ENCODE assay signal across 14 cellular contexts in the genomic region with DNA sequence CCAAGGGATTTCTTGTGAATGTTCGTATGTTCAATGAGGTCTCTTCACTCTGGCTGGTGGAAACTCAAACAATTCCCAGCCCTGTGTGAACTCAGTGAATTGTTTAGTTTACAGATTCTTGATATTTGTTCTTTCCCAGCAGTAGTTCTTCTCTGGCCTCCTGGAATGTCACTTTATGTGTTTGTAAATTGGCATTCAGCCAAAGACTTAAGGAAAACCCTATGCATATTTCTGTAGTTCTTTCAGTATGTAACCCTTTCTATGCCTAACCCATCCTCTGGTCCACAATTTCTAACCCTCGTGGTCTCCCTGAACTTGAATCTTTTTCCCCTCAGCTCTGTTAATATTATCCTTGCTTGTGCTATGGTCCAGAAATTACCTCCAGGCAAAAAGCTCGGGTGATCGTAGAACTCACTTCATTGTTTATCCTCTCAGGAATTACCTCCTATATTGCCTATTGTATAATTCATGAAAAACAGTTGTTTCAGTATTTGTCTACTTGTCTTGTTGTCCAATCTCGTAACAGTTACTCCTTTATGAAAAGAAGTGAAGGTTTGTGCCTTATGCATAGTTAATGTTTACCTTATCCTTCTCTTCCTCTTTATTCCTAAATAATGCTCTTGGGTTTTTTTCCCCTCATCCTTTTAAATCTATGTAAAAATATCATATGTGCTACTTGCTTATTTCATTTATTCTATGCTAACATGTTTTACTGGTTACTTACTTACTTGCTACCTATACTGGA. TPM values are rescaled to one million over a fixed set of nuclear protein-coding genes. Genes with fewer than 3 reads are reported as not detected.
DNase-seq lines count a peak whose midpoint lies in the region; ATAC-seq and TF ChIP-seq lines count a peak whose summit lies in the region.
"Had no signal": no experiment of that assay in that cellular context is flagged by ENCODE, and none has a peak within 500 bp of the region (broad histone marks: within the 10 kb centered on the region; RNA-seq: fewer than 3 reads in every experiment).

No MANE protein-coding gene starts in this region.

- no peak overlapping the region for H3K23ac ChIP-seq in trophoblast cell (ENCODE audit: low read length)

- H3K4me2 ChIP-seq in trophoblast cell (ENCODE audit: low read length), result no peak overlapping the region

- intact Hi-C loops in posterior cingulate gyrus (cut with DNase I), result no loop called here

- H3K36me3 ChIP-seq in HAP-1 (replicated peaks), result no peaks in the 10 kb centered on the region
- H3K36me3 ChIP-seq in RWPE2 (ENCODE audit: low read depth), result no peaks in the 10 kb centered on the region
- no peaks in the 10 kb centered on the region for H3K36me3 ChIP-seq in trophoblast cell (ENCODE audit: control insufficient read depth in 1 of 2, insufficient read depth in 2 of 2, low read length in 2 of 2)
- H3K36me3 ChIP-seq: adrenal gland, thoracic aorta had no signal

- WGBS in trophoblast cell (ENCODE audit: extremely low coverage, insufficient coverage, insufficient read length), result no CpG with 5 or more reads among the region's 5 CpGs

- H3K27me3 ChIP-seq in HAP-1 (ENCODE audit: low read depth) (no peaks in the 10 kb centered on the region), RWPE2 (ENCODE audit: insufficient read depth, poor library complexity, severe bottlenecking) (no peaks in the 10 kb centered on the region), trophoblast cell (ENCODE audit: insufficient read depth, low read length) (no peaks in the 10 kb centered on the region)
- H3K27me3 ChIP-seq: adrenal gland had no signal

- H3K4me1 ChIP-seq in HAP-1, result peaks cover 19% of the 10 kb centered on the region
- peaks cover 14% of the 10 kb centered on the region for H3K4me1 ChIP-seq in RWPE2 (ENCODE audit: insufficient read depth, poor library complexity, severe bottlenecking)
- peaks cover 0 to 2% of the 10 kb centered on the region in 2 experiments for H3K4me1 ChIP-seq in trophoblast cell (ENCODE audit: control insufficient read depth in 1 of 2, insufficient read depth in 2 of 2, low read length in 2 of 2)
- H3K4me1 ChIP-seq: adrenal gland had no signal

- no peak overlapping the region for H3K14ac ChIP-seq in trophoblast cell (ENCODE audit: low read length)

- H2BK5ac ChIP-seq in trophoblast cell (ENCODE audit: low read depth, low read length, poor library complexity), result no peak overlapping the region

- no peaks in the 10 kb centered on the region for H3K79me1 ChIP-seq in trophoblast cell (ENCODE audit: low read length)

- H4K91ac ChIP-seq in trophoblast cell (ENCODE audit: low read depth, low read length), result no peak overlapping the region

- TF ChIP-seq CTCF in RWPE2 (IDR thresholded peaks at IDR 0.05; ENCODE audit: poor library complexity, severe bottlenecking) (no peak), fibroblast of mammary gland (conservative IDR thresholded peaks at IDR 0.05; ENCODE audit: control insufficient read depth, insufficient read depth, low read depth, low read length) (no peak)

- DNase-seq in HAP-1 (ENCODE audit: low spot score in 2 of 2) (peak; percentile 50 to 91), RWPE2 (ENCODE audit: low spot score) (no peak), fibroblast of mammary gland (ENCODE audit: low read depth) (peak; percentile 6), trophoblast cell (peak in 1 of 2 donors; percentile 39), posterior cingulate gyrus (no peak), cerebellum (ENCODE audit: low spot score) (no peak), NCI-H2171 treated with DMSO at 0.1 percent for 48 hours (lab: John Stamatoyannopoulos, UW) (no peak)
- no peak for DNase-seq in activated effector memory CD4-positive, alpha-beta T cell treated with Interleukin-2 at 50 U/mL for 16 hours
- DNase-seq: adrenal gland, NCI-H1694, T1000 had no signal

- H4K12ac ChIP-seq in trophoblast cell (ENCODE audit: low read depth, low read length), result no peak overlapping the region

- H2BK12ac ChIP-seq in trophoblast cell (ENCODE audit: low read length), result no peak overlapping the region

- H3K9me3 ChIP-seq in HAP-1 (no peaks in the 10 kb centered on the region), RWPE2 (ENCODE audit: severe bottlenecking) (peaks cover 3% of the 10 kb centered on the region), trophoblast cell (ENCODE audit: insufficient read depth, low read depth, low read length) (no peaks in the 10 kb centered on the region)
- H3K9me3 ChIP-seq: adrenal gland, thoracic aorta had no signal

- H2BK120ac ChIP-seq in trophoblast cell (ENCODE audit: insufficient read depth, low read length, poor library complexity), result no peak overlapping the region

- H3K4me3 ChIP-seq in HAP-1, result no peak overlapping the region
- no peak overlapping the region for H3K4me3 ChIP-seq in RWPE2 (ENCODE audit: severe bottlenecking)
- H3K4me3 ChIP-seq in fibroblast of mammary gland (ENCODE audit: control insufficient read depth, low read depth, low read length), result no peak overlapping the region
- H3K4me3 ChIP-seq in trophoblast cell (ENCODE audit: low read depth, low read length), result no peak overlapping the region
- H3K4me3 ChIP-seq: adrenal gland, thoracic aorta had no signal

- H2AK5ac ChIP-seq in trophoblast cell (ENCODE audit: low read length), result no peak overlapping the region

- H3K79me2 ChIP-seq in trophoblast cell (ENCODE audit: control insufficient read depth, insufficient read depth, low read length, poor library complexity), result no peaks in the 10 kb centered on the region

- no peak overlapping the region for H3K4ac ChIP-seq in trophoblast cell (ENCODE audit: low read depth, low read length)

- H3K9ac ChIP-seq in trophoblast cell (ENCODE audit: low read length), result no peak overlapping the region

- no peak overlapping the region for H2AFZ ChIP-seq in trophoblast cell (ENCODE audit: insufficient read depth, low read length, poor library complexity)

- ATAC-seq in RWPE2 (ENCODE audit: low read depth), result peak; percentile 63
- ATAC-seq: esophagus mucosa had no signal

- H3K27ac ChIP-seq in RWPE2 (ENCODE audit: poor library complexity, severe bottlenecking) (no peak overlapping the region), trophoblast cell (ENCODE audit: low read depth, low read length) (peak overlapping the region; percentile 47)
- H3K27ac ChIP-seq: adrenal gland, thoracic aorta had no signal

- H3K18ac ChIP-seq in trophoblast cell (ENCODE audit: low read length), result no peak overlapping the region

- no peak overlapping the region for H4K8ac ChIP-seq in trophoblast cell (ENCODE audit: low read depth, low read length)

- in situ Hi-C loops in HAP-1 (cut with MboI; ENCODE audit: low sequenced_read_pairs), result no loop called here

RNA-seq across cellular contexts. Expression of a gene that starts 23.7 kb away (rescaled TPM):
- 0.12 TPM in 1 of 2 replicates, not detected in the other for polyA plus RNA-seq in trophoblast cell (2013)
- total RNA-seq in cerebellum, result not detected
- total RNA-seq: adrenal gland, esophagus mucosa, posterior vena cava had no signal
- polyA plus RNA-seq: adrenal gland had no signal

Comparison
In these comparisons a context has a peak if more than half of its experiments do, and no peak if none do; other contexts are left out.
1. DNase-seq: peak in HAP-1 (2 of 2) and fibroblast of mammary gland (single experiment); none in RWPE2 (single experiment), posterior cingulate gyrus (0 of 10), cerebellum (single experiment), activated effector memory CD4-positive, alpha-beta T cell treated with Interleukin-2 at 50 U/mL for 16 hours (single experiment) and NCI-H2171 treated with DMSO at 0.1 percent for 48 hours (single experiment).